9 cellular contexts compared by ENCODE assay signal in genomic region chr15:52503788-52504496, GRCh38. TPM values are rescaled to one million over a fixed set of nuclear protein-coding genes. Genes with fewer than 3 reads are reported as not detected.
DNase-seq lines count a peak whose midpoint lies in the region; ATAC-seq and TF ChIP-seq lines count a peak whose summit lies in the region.
"Had no signal": no experiment of that assay in that cellular context is flagged by ENCODE, and none has a peak within 500 bp of the region (broad histone marks: within the 10 kb centered on the region; RNA-seq: fewer than 3 reads in every experiment).

No MANE protein-coding gene starts in this region.

- H3K4me3 ChIP-seq in hepatocyte = no peak overlapping the region

- in situ Hi-C loops in GM13976 (cut with MboI; ENCODE audit: low sequenced_read_pairs, unreplicated experiment) = no loop called here

- H3K79me2 ChIP-seq in hepatocyte = peaks cover 2% of the 10 kb centered on the region

- no peak overlapping the region for H3K4me2 ChIP-seq in hepatocyte

- no peaks in the 10 kb centered on the region for H3K9me2 ChIP-seq in hepatocyte (replicated peaks; ENCODE audit: insufficient read depth)

- H3K36me3 ChIP-seq in hepatocyte (replicated peaks; ENCODE audit: insufficient read depth, low read depth) = no peaks in the 10 kb centered on the region

- no peaks in the 10 kb centered on the region for H3K4me1 ChIP-seq in hepatocyte (ENCODE audit: insufficient read depth)

- H4K20me1 ChIP-seq in hepatocyte (ENCODE audit: insufficient read depth, poor library complexity, severe bottlenecking) = no peaks in the 10 kb centered on the region

- peak; percentile 72 for ATAC-seq in GM21723 (IDR thresholded peaks at IDR 0.05; ENCODE audit: unreplicated experiment)

- H2AFZ ChIP-seq in hepatocyte = no peak overlapping the region

- TF ChIP-seq CTCF in GM13976 (IDR thresholded peaks at IDR 0.05; ENCODE audit: borderline replicate concordance, control extremely low read depth, extremely low read depth, insufficient read depth, missing control alignments) (no peak), hepatocyte (IDR thresholded peaks at IDR 0.05; ENCODE audit: poor library complexity) (no peak)

- H3K27me3 ChIP-seq in hepatocyte = no peaks in the 10 kb centered on the region

- H3K9me3 ChIP-seq in hepatocyte (ENCODE audit: low read depth) = no peaks in the 10 kb centered on the region

- WGBS in hepatocyte (ENCODE audit: low lambda C conversion rate, missing lambda C conversion rate) = 93% methylated on average over 5 of the region's 5 CpGs

- DNase-seq in GM13976 (ENCODE audit: low spot score) (peak; percentile 47), NOMO-1 treated with DMSO at 0.1 percent for 48 hours (lab: John Stamatoyannopoulos, UW; ENCODE audit: unreplicated experiment) (peak; percentile 93), iris pigment epithelial cell (ENCODE audit: low read depth) (peak; percentile 56), ureter (ENCODE audit: low spot score) (no peak), retina (no peak), GDM1 (lab: John Stamatoyannopoulos, UW) (no peak), hepatocyte (ENCODE audit: low spot score) (no peak)

- H3K27ac ChIP-seq in hepatocyte = no peak overlapping the region
- H3K27ac ChIP-seq: VCaP had no signal

RNA-seq across cellular contexts. Expression of gene MYO5A, which starts 24.7 kb away (rescaled TPM):
- 25.3 TPM for total RNA-seq in ureter
- 8.5 and 14.8 TPM in 2 replicates for total RNA-seq in hepatocyte
- 3.1 and 3.7 TPM in 2 replicates for polyA plus RNA-seq in hepatocyte

Comparison
In these comparisons a context has a peak if more than half of its experiments do, and no peak if none do; other contexts are left out.
1. DNase-seq: peak in GM13976 (single experiment), NOMO-1 treated with DMSO at 0.1 percent for 48 hours (single experiment) and iris pigment epithelial cell (single experiment); none in ureter (single experiment), retina (single experiment), GDM1 (single experiment) and hepatocyte (single experiment).